Comparison of ENCODE assay signal across 30 cellular contexts in the genomic region with DNA sequence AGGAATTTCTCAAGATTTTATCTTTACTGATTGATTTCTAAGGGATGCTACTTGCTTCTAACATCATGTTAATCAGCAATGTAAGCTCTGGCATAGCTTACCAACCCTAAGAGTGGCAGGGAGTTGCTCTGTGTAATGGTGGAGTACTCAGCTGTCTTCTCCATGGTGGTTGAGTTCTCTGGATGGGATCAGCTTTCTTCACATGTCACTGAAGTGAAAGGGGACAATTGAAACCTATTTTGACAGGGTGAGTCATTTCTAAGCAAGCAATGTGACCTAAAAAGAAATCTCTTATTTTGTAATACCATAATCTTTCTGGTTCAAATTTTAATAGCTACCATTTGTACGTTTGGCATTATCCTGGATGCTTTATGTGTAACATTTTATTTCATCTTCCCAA.
"Had no signal": no experiment of that assay in that cellular context is flagged by ENCODE, and none has a peak within 500 bp of the region (broad histone marks: within the 10 kb centered on the region; RNA-seq: fewer than 3 reads in every experiment).

No MANE protein-coding gene starts in this region.

- H3K27me3 ChIP-seq: brain microvascular endothelial cell, cardiac muscle cell, MG63, SJCRH30 had no signal

- H3K9me3 ChIP-seq: MG63, SJCRH30 had no signal

- DNase-seq: activated B cell treated with CpG ODN at 0.5 μM for 24 hours; activated CD4-positive, alpha-beta T cell treated with anti-CD3 and anti-CD28 coated beads for 1 hour; activated CD4-positive, alpha-beta T cell treated with anti-CD3 and anti-CD28 coated beads, Interleukin-2, amount 10 ng/mL, durations not matched to agents 24 days and 14 days; activated CD4-positive, alpha-beta T cell treated with anti-CD3 and anti-CD28 coated beads, Interleukin-2, amount 50 U/mL, for 48 hours; activated CD8-positive, alpha-beta memory T cell treated with anti-CD3 and anti-CD28 coated beads, Interleukin-2, amount 10 ng/mL, durations not matched to agents 7 days and 5 days; activated gamma-delta T cell; activated naive CD4-positive, alpha-beta T cell treated with anti-CD3 and anti-CD28 coated beads for 36 hours; activated naive CD8-positive, alpha-beta T cell treated with anti-CD3 and anti-CD28 coated beads for 36 hours; activated T-cell treated with anti-CD3 and anti-CD28 coated beads, Interleukin-2, amount 50 U/mL, for 48 hours; brain microvascular endothelial cell; MG63; MV-4-11; NCI-H1092 treated with DMSO at 0.1 percent for 48 hours; NCI-H1417 treated with DMSO at 0.1 percent for 48 hours; NCI-H1694; NCI-H2029; NCI-H2107; NCI-H345; NCI-H510A; NCI-H526 treated with DMSO at 0.1 percent for 48 hours; NCI-H82; NK-92 treated with Interleukin-12 subunit alpha and Interleukin-12 subunit beta, amount 100 ng/mL, for 24 hours; RPMI8226; SJCRH30; SK-N-SH; T-helper 1 cell had no signal

- H3K4me1 ChIP-seq: SJCRH30 had no signal

- H3K9ac ChIP-seq: SK-N-SH had no signal

- H3K27me3 Mint-ChIP-seq: activated B cell treated with CpG ODN at 0.5 μM for 24 hours; activated CD4-positive, alpha-beta T cell treated with anti-CD3 and anti-CD28 coated beads, Interleukin-2, amount 10 ng/mL, durations not matched to agents 24 days and 14 days; activated CD8-positive, alpha-beta memory T cell treated with anti-CD3 and anti-CD28 coated beads, Interleukin-2, amount 10 ng/mL, durations not matched to agents 7 days and 5 days; activated T-helper 17 cell treated with anti-CD3 and anti-CD28 coated beads, Interleukin-2, amount 50 U/mL, for 72 hours had no signal

- H3K27ac ChIP-seq: brain microvascular endothelial cell, cardiac muscle cell, SJCRH30 had no signal

- H3K4me2 ChIP-seq: SK-N-SH had no signal

- H3K4me1 Mint-ChIP-seq: activated B cell treated with CpG ODN at 0.5 μM for 24 hours; activated CD4-positive, alpha-beta T cell treated with anti-CD3 and anti-CD28 coated beads, Interleukin-2, amount 10 ng/mL, durations not matched to agents 24 days and 14 days; activated CD8-positive, alpha-beta memory T cell treated with anti-CD3 and anti-CD28 coated beads, Interleukin-2, amount 10 ng/mL, durations not matched to agents 7 days and 5 days; activated naive CD8-positive, alpha-beta T cell treated with anti-CD3 and anti-CD28 coated beads for 36 hours; activated T-helper 17 cell treated with anti-CD3 and anti-CD28 coated beads, Interleukin-2, amount 50 U/mL, for 72 hours had no signal

- H3K4me3 Mint-ChIP-seq: activated B cell treated with CpG ODN at 0.5 μM for 24 hours; activated CD4-positive, alpha-beta T cell treated with anti-CD3 and anti-CD28 coated beads, Interleukin-2, amount 10 ng/mL, durations not matched to agents 24 days and 14 days; activated CD8-positive, alpha-beta memory T cell treated with anti-CD3 and anti-CD28 coated beads, Interleukin-2, amount 10 ng/mL, durations not matched to agents 7 days and 5 days; activated naive CD4-positive, alpha-beta T cell treated with anti-CD3 and anti-CD28 coated beads for 36 hours; activated naive CD8-positive, alpha-beta T cell treated with anti-CD3 and anti-CD28 coated beads for 36 hours; activated T-helper 17 cell treated with anti-CD3 and anti-CD28 coated beads, Interleukin-2, amount 50 U/mL, for 72 hours had no signal

- H3K27ac Mint-ChIP-seq: activated B cell treated with CpG ODN at 0.5 μM for 24 hours; activated CD4-positive, alpha-beta T cell treated with anti-CD3 and anti-CD28 coated beads, Interleukin-2, amount 10 ng/mL, durations not matched to agents 24 days and 14 days; activated CD8-positive, alpha-beta memory T cell treated with anti-CD3 and anti-CD28 coated beads, Interleukin-2, amount 10 ng/mL, durations not matched to agents 7 days and 5 days; activated naive CD4-positive, alpha-beta T cell treated with anti-CD3 and anti-CD28 coated beads for 36 hours; activated naive CD8-positive, alpha-beta T cell treated with anti-CD3 and anti-CD28 coated beads for 36 hours; activated T-helper 17 cell treated with anti-CD3 and anti-CD28 coated beads, Interleukin-2, amount 50 U/mL, for 72 hours had no signal

- H3K9me2 ChIP-seq: SK-N-SH had no signal

- ATAC-seq: activated CD8-positive, alpha-beta memory T cell treated with anti-CD3 and anti-CD28 coated beads, Interleukin-2, amount 10 ng/mL, durations not matched to agents 7 days and 5 days; activated T-helper 17 cell treated with anti-CD3 and anti-CD28 coated beads, Interleukin-2, amount 50 U/mL, for 72 hours; Panc1; Right ventricle myocardium inferior had no signal

- H3K36me3 ChIP-seq: brain microvascular endothelial cell, cardiac muscle cell, MG63, SJCRH30 had no signal

- H3K36me3 Mint-ChIP-seq: activated CD8-positive, alpha-beta memory T cell treated with anti-CD3 and anti-CD28 coated beads, Interleukin-2, amount 10 ng/mL, durations not matched to agents 7 days and 5 days; activated naive CD8-positive, alpha-beta T cell treated with anti-CD3 and anti-CD28 coated beads for 36 hours had no signal

- H3K9me3 Mint-ChIP-seq: activated CD4-positive, alpha-beta T cell treated with anti-CD3 and anti-CD28 coated beads, Interleukin-2, amount 10 ng/mL, durations not matched to agents 24 days and 14 days had no signal

- H3K4me3 ChIP-seq: cardiac muscle cell, MG63, SJCRH30 had no signal
